1 cellular context compared by ENCODE assay signal in the genomic region with DNA sequence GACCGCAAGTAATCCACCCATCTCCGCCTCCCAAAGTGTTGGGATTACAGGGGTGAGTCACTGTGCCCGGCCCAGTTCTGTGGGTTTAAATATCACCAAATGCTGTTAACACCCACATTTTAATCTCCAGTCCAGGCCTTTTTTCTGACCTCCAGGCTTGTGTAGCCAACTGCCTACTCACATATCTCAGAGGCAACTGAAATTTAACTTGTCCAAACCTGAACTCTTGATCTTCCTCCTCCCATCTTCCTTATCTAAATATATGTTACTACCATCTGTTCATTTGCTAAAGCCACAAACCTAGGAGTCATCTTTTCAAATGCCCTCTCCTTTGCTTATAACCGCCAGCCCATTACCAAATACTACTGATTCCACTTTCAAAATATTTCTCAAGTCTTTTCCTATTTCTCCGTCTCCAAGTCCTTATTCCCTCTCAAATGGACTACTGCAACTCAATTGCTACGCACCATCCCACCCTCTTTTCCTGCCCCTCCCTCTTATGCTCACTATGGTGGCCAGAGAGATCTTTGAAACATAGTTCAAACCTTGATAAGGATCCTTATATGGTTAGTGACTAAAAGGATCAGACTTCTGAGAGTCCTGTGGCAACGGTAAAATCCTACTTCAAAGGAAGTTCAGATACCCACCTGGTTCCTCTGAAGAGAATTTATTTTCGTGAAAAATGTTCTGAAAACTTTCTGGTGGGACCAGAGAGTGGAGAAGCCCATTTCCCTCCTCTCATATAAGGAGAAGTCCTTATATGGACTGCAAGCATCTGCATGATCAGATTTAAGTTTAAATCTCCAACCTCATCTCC.
TF ChIP-seq lines count a peak whose summit lies in the region.

No MANE protein-coding gene starts in this region.

TF ChIP-seq in K562, 482 proteins besides CTCF, POLR2A, EP300 and RAD21 (continued from another document and continues in another):
- TF ChIP-seq, protein P1, sequence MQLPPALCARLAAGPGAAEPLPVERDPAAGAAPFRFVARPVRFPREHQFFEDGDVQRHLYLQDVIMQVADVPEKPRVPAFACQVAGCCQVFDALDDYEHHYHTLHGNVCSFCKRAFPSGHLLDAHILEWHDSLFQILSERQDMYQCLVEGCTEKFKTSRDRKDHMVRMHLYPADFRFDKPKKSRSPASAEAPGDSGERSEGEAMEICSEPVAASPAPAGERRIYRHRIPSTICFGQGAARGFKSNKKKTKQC (CRISPR knock-in tag; IDR thresholded peaks at IDR 0.05): no peak
- TF ChIP-seq NRF1 (conservative IDR thresholded peaks at IDR 0.05 in 1 of 2, IDR thresholded peaks at IDR 0.05 in 1 of 2) (peak in 1 of 2 experiments; percentile 32; a peak in 2 of 4 replicates), SETDB1 (IDR thresholded peaks at IDR 0.05; ENCODE audit: low read length) (no peak), RBM34 (IDR thresholded peaks at IDR 0.05; ENCODE audit: borderline replicate concordance, insufficient read depth, low read length) (no peak), ADNP (tag; IDR thresholded peaks at IDR 0.05) (peak; percentile 99; the same call in 1 of the 2 replicates), BACH1 (tag; IDR thresholded peaks at IDR 0.05) (peak; percentile 20; the same call in 1 of the 2 replicates), ZNF274 (IDR thresholded peaks at IDR 0.05; ENCODE audit: borderline replicate concordance, low read depth, low read length) (no peak), SREBF2 (CRISPR knock-in tag; IDR thresholded peaks at IDR 0.05) (no peak), KAT2B (IDR thresholded peaks at IDR 0.05; ENCODE audit: low read depth, low read length) (no peak), NR2C1 (IDR thresholded peaks at IDR 0.05) (peak; percentile 79), NR2C1 (tag; IDR thresholded peaks at IDR 0.05) (peak; percentile 77), PHTF2 (CRISPR knock-in tag; IDR thresholded peaks at IDR 0.05) (no peak), ZKSCAN1 (IDR thresholded peaks at IDR 0.05; ENCODE audit: low read depth, low read length) (peak; percentile 87), ZNF12 (CRISPR knock-in tag; IDR thresholded peaks at IDR 0.05) (no peak), ZNF316 (IDR thresholded peaks at IDR 0.05) (peak; percentile 37; the same call in 1 of the 2 replicates), TCF3 (CRISPR knock-in tag; IDR thresholded peaks at IDR 0.05) (peak; percentile 96), SMARCB1 (IDR thresholded peaks at IDR 0.05; ENCODE audit: insufficient read length, low read depth) (no peak), ZNF778 (CRISPR knock-in tag; IDR thresholded peaks at IDR 0.05) (no peak), ZFPM2 (CRISPR knock-in tag; IDR thresholded peaks at IDR 0.05) (0 out of 2 replicates have a peak, but pooled peaks have one; percentile 22), PRMT5 (CRISPR knock-in tag; IDR thresholded peaks at IDR 0.05) (no peak), NR4A1 (CRISPR knock-in tag; IDR thresholded peaks at IDR 0.05) (no peak), NR4A1 (tag; IDR thresholded peaks at IDR 0.05) (no peak; the same call in 1 of the 2 replicates), BDP1 (IDR thresholded peaks at IDR 0.05; ENCODE audit: insufficient read depth, insufficient read length) (no peak), KLF10 (CRISPR knock-in tag; IDR thresholded peaks at IDR 0.05) (no peak), RBM22 (IDR thresholded peaks at IDR 0.05; ENCODE audit: low read depth, low read length, poor library complexity, severe bottlenecking) (no peak), FUS (optimal IDR thresholded peaks at IDR 0.05; ENCODE audit: low read depth, low read length) (no peak), U2AF1 (optimal IDR thresholded peaks at IDR 0.05; ENCODE audit: low read depth, low read length) (no peak), PPARD (CRISPR knock-in tag; IDR thresholded peaks at IDR 0.05) (no peak)
- TF ChIP-seq, protein P2, sequence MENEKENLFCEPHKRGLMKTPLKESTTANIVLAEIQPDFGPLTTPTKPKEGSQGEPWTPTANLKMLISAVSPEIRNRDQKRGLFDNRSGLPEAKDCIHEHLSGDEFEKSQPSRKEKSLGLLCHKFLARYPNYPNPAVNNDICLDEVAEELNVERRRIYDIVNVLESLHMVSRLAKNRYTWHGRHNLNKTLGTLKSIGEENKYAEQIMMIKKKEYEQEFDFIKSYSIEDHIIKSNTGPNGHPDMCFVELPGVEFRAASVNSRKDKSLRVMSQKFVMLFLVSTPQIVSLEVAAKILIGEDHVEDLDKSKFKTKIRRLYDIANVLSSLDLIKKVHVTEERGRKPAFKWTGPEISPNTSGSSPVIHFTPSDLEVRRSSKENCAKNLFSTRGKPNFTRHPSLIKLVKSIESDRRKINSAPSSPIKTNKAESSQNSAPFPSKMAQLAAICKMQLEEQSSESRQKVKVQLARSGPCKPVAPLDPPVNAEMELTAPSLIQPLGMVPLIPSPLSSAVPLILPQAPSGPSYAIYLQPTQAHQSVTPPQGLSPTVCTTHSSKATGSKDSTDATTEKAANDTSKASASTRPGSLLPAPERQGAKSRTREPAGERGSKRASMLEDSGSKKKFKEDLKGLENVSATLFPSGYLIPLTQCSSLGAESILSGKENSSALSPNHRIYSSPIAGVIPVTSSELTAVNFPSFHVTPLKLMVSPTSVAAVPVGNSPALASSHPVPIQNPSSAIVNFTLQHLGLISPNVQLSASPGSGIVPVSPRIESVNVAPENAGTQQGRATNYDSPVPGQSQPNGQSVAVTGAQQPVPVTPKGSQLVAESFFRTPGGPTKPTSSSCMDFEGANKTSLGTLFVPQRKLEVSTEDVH (IDR thresholded peaks at IDR 0.05; ENCODE audit: low read depth, partially characterized antibody): peak; percentile 73
- TF ChIP-seq, protein P3, sequence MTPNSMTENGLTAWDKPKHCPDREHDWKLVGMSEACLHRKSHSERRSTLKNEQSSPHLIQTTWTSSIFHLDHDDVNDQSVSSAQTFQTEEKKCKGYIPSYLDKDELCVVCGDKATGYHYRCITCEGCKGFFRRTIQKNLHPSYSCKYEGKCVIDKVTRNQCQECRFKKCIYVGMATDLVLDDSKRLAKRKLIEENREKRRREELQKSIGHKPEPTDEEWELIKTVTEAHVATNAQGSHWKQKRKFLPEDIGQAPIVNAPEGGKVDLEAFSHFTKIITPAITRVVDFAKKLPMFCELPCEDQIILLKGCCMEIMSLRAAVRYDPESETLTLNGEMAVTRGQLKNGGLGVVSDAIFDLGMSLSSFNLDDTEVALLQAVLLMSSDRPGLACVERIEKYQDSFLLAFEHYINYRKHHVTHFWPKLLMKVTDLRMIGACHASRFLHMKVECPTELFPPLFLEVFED (CRISPR knock-in tag; conservative IDR thresholded peaks at IDR 0.05): peak; percentile 25; the same call in 1 of the 2 replicates
- TF ChIP-seq, protein P4, sequence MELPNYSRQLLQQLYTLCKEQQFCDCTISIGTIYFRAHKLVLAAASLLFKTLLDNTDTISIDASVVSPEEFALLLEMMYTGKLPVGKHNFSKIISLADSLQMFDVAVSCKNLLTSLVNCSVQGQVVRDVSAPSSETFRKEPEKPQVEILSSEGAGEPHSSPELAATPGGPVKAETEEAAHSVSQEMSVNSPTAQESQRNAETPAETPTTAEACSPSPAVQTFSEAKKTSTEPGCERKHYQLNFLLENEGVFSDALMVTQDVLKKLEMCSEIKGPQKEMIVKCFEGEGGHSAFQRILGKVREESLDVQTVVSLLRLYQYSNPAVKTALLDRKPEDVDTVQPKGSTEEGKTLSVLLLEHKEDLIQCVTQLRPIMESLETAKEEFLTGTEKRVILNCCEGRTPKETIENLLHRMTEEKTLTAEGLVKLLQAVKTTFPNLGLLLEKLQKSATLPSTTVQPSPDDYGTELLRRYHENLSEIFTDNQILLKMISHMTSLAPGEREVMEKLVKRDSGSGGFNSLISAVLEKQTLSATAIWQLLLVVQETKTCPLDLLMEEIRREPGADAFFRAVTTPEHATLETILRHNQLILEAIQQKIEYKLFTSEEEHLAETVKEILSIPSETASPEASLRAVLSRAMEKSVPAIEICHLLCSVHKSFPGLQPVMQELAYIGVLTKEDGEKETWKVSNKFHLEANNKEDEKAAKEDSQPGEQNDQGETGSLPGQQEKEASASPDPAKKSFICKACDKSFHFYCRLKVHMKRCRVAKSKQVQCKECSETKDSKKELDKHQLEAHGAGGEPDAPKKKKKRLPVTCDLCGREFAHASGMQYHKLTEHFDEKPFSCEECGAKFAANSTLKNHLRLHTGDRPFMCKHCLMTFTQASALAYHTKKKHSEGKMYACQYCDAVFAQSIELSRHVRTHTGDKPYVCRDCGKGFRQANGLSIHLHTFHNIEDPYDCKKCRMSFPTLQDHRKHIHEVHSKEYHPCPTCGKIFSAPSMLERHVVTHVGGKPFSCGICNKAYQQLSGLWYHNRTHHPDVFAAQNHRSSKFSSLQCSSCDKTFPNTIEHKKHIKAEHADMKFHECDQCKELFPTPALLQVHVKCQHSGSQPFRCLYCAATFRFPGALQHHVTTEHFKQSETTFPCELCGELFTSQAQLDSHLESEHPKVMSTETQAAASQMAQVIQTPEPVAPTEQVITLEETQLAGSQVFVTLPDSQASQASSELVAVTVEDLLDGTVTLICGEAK (IDR thresholded peaks at IDR 0.05): no peak; the same call in 1 of the 2 replicates
- TF ChIP-seq, protein P4 (CRISPR knock-in tag; IDR thresholded peaks at IDR 0.05): no peak
- TF ChIP-seq, protein P5, sequence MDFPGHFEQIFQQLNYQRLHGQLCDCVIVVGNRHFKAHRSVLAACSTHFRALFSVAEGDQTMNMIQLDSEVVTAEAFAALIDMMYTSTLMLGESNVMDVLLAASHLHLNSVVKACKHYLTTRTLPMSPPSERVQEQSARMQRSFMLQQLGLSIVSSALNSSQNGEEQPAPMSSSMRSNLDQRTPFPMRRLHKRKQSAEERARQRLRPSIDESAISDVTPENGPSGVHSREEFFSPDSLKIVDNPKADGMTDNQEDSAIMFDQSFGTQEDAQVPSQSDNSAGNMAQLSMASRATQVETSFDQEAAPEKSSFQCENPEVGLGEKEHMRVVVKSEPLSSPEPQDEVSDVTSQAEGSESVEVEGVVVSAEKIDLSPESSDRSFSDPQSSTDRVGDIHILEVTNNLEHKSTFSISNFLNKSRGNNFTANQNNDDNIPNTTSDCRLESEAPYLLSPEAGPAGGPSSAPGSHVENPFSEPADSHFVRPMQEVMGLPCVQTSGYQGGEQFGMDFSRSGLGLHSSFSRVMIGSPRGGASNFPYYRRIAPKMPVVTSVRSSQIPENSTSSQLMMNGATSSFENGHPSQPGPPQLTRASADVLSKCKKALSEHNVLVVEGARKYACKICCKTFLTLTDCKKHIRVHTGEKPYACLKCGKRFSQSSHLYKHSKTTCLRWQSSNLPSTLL (IDR thresholded peaks at IDR 0.05): no peak; the same call in 1 of the 2 replicates
- TF ChIP-seq, protein P6, sequence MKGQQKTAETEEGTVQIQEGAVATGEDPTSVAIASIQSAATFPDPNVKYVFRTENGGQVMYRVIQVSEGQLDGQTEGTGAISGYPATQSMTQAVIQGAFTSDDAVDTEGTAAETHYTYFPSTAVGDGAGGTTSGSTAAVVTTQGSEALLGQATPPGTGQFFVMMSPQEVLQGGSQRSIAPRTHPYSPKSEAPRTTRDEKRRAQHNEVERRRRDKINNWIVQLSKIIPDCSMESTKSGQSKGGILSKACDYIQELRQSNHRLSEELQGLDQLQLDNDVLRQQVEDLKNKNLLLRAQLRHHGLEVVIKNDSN (CRISPR knock-in tag; IDR thresholded peaks at IDR 0.05): no peak
- TF ChIP-seq, protein P7, sequence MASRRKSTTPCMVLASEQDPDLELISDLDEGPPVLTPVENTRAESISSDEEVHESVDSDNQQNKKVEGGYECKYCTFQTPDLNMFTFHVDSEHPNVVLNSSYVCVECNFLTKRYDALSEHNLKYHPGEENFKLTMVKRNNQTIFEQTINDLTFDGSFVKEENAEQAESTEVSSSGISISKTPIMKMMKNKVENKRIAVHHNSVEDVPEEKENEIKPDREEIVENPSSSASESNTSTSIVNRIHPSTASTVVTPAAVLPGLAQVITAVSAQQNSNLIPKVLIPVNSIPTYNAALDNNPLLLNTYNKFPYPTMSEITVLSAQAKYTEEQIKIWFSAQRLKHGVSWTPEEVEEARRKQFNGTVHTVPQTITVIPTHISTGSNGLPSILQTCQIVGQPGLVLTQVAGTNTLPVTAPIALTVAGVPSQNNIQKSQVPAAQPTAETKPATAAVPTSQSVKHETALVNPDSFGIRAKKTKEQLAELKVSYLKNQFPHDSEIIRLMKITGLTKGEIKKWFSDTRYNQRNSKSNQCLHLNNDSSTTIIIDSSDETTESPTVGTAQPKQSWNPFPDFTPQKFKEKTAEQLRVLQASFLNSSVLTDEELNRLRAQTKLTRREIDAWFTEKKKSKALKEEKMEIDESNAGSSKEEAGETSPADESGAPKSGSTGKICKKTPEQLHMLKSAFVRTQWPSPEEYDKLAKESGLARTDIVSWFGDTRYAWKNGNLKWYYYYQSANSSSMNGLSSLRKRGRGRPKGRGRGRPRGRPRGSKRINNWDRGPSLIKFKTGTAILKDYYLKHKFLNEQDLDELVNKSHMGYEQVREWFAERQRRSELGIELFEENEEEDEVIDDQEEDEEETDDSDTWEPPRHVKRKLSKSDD (conservative IDR thresholded peaks at IDR 0.05; ENCODE audit: low read length): no peak
- TF ChIP-seq, protein P8, sequence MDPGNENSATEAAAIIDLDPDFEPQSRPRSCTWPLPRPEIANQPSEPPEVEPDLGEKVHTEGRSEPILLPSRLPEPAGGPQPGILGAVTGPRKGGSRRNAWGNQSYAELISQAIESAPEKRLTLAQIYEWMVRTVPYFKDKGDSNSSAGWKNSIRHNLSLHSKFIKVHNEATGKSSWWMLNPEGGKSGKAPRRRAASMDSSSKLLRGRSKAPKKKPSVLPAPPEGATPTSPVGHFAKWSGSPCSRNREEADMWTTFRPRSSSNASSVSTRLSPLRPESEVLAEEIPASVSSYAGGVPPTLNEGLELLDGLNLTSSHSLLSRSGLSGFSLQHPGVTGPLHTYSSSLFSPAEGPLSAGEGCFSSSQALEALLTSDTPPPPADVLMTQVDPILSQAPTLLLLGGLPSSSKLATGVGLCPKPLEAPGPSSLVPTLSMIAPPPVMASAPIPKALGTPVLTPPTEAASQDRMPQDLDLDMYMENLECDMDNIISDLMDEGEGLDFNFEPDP (CRISPR knock-in tag; IDR thresholded peaks at IDR 0.05): no peak
